3 cellular contexts compared by ENCODE assay signal in the genomic region with DNA sequence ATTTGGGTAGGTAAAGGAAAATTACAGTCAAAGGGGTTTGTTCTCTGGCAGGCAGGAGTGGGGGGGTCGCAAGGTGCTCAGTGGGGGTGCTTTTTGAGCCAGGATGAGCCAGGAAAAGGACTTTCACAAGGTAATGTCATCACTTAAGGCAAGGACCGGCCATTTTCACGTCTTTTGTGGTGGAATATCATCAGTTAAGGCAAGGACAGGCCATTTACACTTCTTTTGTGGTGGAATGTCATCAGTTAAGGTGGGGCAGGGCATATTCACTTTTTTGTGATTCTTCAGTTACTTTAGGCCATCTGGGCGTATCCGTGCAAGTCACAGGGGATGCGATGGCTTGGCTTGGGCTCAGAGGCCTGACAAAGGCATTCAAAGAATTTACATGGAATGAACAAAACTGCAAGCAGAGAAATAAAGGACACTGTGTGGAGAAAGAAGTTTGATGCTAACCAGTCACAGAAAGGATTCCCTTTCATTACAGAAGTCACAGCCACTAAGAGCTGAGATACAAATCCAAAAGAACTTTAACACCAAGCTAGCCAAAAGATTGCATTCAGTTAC. TPM values are rescaled to one million over a fixed set of nuclear protein-coding genes. Genes with fewer than 3 reads are reported as not detected.
"Had no signal": no experiment of that assay in that cellular context is flagged by ENCODE, and none has a peak within 500 bp of the region (broad histone marks: within the 10 kb centered on the region; RNA-seq: fewer than 3 reads in every experiment).

No MANE protein-coding gene starts in this region.

RNA-seq across cellular contexts. Expression of gene LRFN5, which starts 6.8 kb away (rescaled TPM):
- total RNA-seq: activated CD4-positive, alpha-beta memory T cell treated with anti-CD3 and anti-CD28 coated beads, Interleukin-2, amount 10 ng/mL, durations not matched to agents 7 days and 5 days; activated CD4-positive, alpha-beta T cell treated with anti-CD3 and anti-CD28 coated beads, Interleukin-2, amount 10 ng/mL, durations not matched to agents 7 days and 5 days; activated naive CD8-positive, alpha-beta T cell treated with anti-CD3 and anti-CD28 coated beads, Interleukin-2, amount 10 ng/mL, durations not matched to agents 7 days and 5 days had no signal
